In genomic region chr2:54557601-54558187, GRCh38 we compare ENCODE assay signal across 1 cellular context.
A peak's percentile ranks its signal among the peaks of the same experiment; 100 is the strongest.
TF ChIP-seq lines count a peak whose summit lies in the region.

No MANE protein-coding gene starts in this region.

TF ChIP-seq in HepG2, 621 proteins besides CTCF, POLR2A, EP300 and RAD21 (continued from another document and continues in another):
- peak; percentile 68; the same call in 1 of the 2 replicates for TF ChIP-seq ZHX1 (CRISPR knock-in tag; IDR thresholded peaks at IDR 0.05; ENCODE audit: low read depth)
- TF ChIP-seq HMGXB4 (CRISPR knock-in tag; IDR thresholded peaks at IDR 0.05; ENCODE audit: borderline replicate concordance in 1 of 2, low read depth in 1 of 2): peak; percentile 79 to 83
- TF ChIP-seq ZFP36L2 (CRISPR knock-in tag; IDR thresholded peaks at IDR 0.05): no peak
- no peak for TF ChIP-seq CENPX (CRISPR knock-in tag; IDR thresholded peaks at IDR 0.05)
- TF ChIP-seq ZBTB26 (CRISPR knock-in tag; IDR thresholded peaks at IDR 0.05; ENCODE audit: borderline replicate concordance): no peak; the same call in 1 of the 2 replicates
- TF ChIP-seq PRDM4 (CRISPR knock-in tag; IDR thresholded peaks at IDR 0.05; ENCODE audit: borderline replicate concordance): peak; percentile 87; the same call in 1 of the 2 replicates
- TF ChIP-seq KAT8 (CRISPR knock-in tag; IDR thresholded peaks at IDR 0.05): peak; percentile 69
- TF ChIP-seq RXRA (CRISPR knock-in tag; IDR thresholded peaks at IDR 0.05): no peak; the same call in 1 of the 2 replicates
- 0 out of 2 replicates have a peak, but pooled peaks have one; percentile 43 for TF ChIP-seq ZMYM4 (CRISPR knock-in tag; IDR thresholded peaks at IDR 0.05)
- TF ChIP-seq ZNF180 (CRISPR knock-in tag; IDR thresholded peaks at IDR 0.05; ENCODE audit: borderline replicate concordance, low read depth): no peak
- no peak for TF ChIP-seq HIVEP1 (CRISPR knock-in tag; IDR thresholded peaks at IDR 0.05)
- no peak for TF ChIP-seq EZH2 (conservative IDR thresholded peaks at IDR 0.05; ENCODE audit: low read depth, low read length)
- no peak for TF ChIP-seq ZNF207 (IDR thresholded peaks at IDR 0.05; ENCODE audit: borderline replicate concordance)
- peak; percentile 83 for TF ChIP-seq KAT7 (CRISPR knock-in tag; IDR thresholded peaks at IDR 0.05; ENCODE audit: borderline replicate concordance)
- TF ChIP-seq ATRX (CRISPR knock-in tag; IDR thresholded peaks at IDR 0.05; ENCODE audit: borderline replicate concordance): no peak
- TF ChIP-seq ZNF333 (CRISPR knock-in tag; IDR thresholded peaks at IDR 0.05; ENCODE audit: borderline replicate concordance): no peak
- TF ChIP-seq ATF1 (CRISPR knock-in tag; IDR thresholded peaks at IDR 0.05): no peak
- peak; percentile 94 for TF ChIP-seq ZFX (CRISPR knock-in tag; IDR thresholded peaks at IDR 0.05; ENCODE audit: low read depth)
- no peak for TF ChIP-seq KDM6A (CRISPR knock-in tag; IDR thresholded peaks at IDR 0.05; ENCODE audit: low read depth)
- TF ChIP-seq JUN (CRISPR knock-in tag; IDR thresholded peaks at IDR 0.05): no peak
- peak; percentile 93 for TF ChIP-seq MXD3 (CRISPR knock-in tag; IDR thresholded peaks at IDR 0.05)
- peak; percentile 76 for TF ChIP-seq ZNF784 (CRISPR knock-in tag; IDR thresholded peaks at IDR 0.05; ENCODE audit: borderline replicate concordance)
- no peak for TF ChIP-seq RARG (CRISPR knock-in tag; IDR thresholded peaks at IDR 0.05; ENCODE audit: low read depth)
- no peak for TF ChIP-seq GATA4 (IDR thresholded peaks at IDR 0.05; ENCODE audit: borderline replicate concordance, low read depth)
- 0 out of 2 replicates have a peak, but pooled peaks have one; percentile 14 for TF ChIP-seq ATF5 (CRISPR knock-in tag; IDR thresholded peaks at IDR 0.05; ENCODE audit: low read depth)
- TF ChIP-seq MAX (IDR thresholded peaks at IDR 0.05): peak; percentile 90
- peak; percentile 55 for TF ChIP-seq ZNF792 (CRISPR knock-in tag; IDR thresholded peaks at IDR 0.05)
- no peak for TF ChIP-seq TRIM24 (CRISPR knock-in tag; IDR thresholded peaks at IDR 0.05)
- no peak; the same call in 1 of the 2 replicates for TF ChIP-seq ZFP41 (CRISPR knock-in tag; IDR thresholded peaks at IDR 0.05; ENCODE audit: borderline replicate concordance)
- TF ChIP-seq STAT6 (CRISPR knock-in tag; IDR thresholded peaks at IDR 0.05; ENCODE audit: borderline replicate concordance): peak; percentile 51; the same call in 1 of the 2 replicates
- no peak for TF ChIP-seq ZNF839 (CRISPR knock-in tag; IDR thresholded peaks at IDR 0.05; ENCODE audit: borderline replicate concordance)
- TF ChIP-seq ZNF160 (CRISPR knock-in tag; IDR thresholded peaks at IDR 0.05): peak; percentile 36; the same call in 1 of the 2 replicates
- TF ChIP-seq DPF2 (CRISPR knock-in tag; IDR thresholded peaks at IDR 0.05; ENCODE audit: borderline replicate concordance, low read depth): no peak
- peak; percentile 93 for TF ChIP-seq ZNF274 (CRISPR knock-in tag; IDR thresholded peaks at IDR 0.05)
- TF ChIP-seq RBM22 (optimal IDR thresholded peaks at IDR 0.05; ENCODE audit: low read length): peak; percentile 32
- TF ChIP-seq PITX1 (CRISPR knock-in tag; IDR thresholded peaks at IDR 0.05): peak; percentile 56; the same call in 1 of the 2 replicates
- no peak for TF ChIP-seq ZNF569 (CRISPR knock-in tag; IDR thresholded peaks at IDR 0.05; ENCODE audit: borderline replicate concordance)
- TF ChIP-seq DNMT3B (CRISPR knock-in tag; conservative IDR thresholded peaks at IDR 0.05): peak; percentile 40; the same call in 1 of the 2 replicates
- TF ChIP-seq ZNF17 (CRISPR knock-in tag; IDR thresholded peaks at IDR 0.05): no peak
- peak; percentile 45; the same call in 1 of the 2 replicates for TF ChIP-seq REXO4 (CRISPR knock-in tag; IDR thresholded peaks at IDR 0.05; ENCODE audit: borderline replicate concordance)
- no peak for TF ChIP-seq ZBTB10 (CRISPR knock-in tag; IDR thresholded peaks at IDR 0.05; ENCODE audit: borderline replicate concordance)
- TF ChIP-seq USF2 (IDR thresholded peaks at IDR 0.05; ENCODE audit: low read depth, low read length): no peak
- TF ChIP-seq USF2 (CRISPR knock-in tag; IDR thresholded peaks at IDR 0.05; ENCODE audit: borderline replicate concordance): no peak
- TF ChIP-seq PCBP1 (IDR thresholded peaks at IDR 0.05; ENCODE audit: borderline replicate concordance, low read depth, low read length): no peak
- TF ChIP-seq HHEX (CRISPR knock-in tag; IDR thresholded peaks at IDR 0.05): no peak
- TF ChIP-seq KDM3A (CRISPR knock-in tag; IDR thresholded peaks at IDR 0.05; ENCODE audit: low read depth): peak; percentile 67; the same call in 1 of the 2 replicates
